ENCODE assay signal across 8 cellular contexts in genomic region chr20:17557675-17558006, GRCh38. TPM values are rescaled to one million over a fixed set of nuclear protein-coding genes. Genes with fewer than 3 reads are reported as not detected.
DNase-seq lines count a peak whose midpoint lies in the region; ATAC-seq lines count a peak whose summit lies in the region.

No MANE protein-coding gene starts in this region.

- H3K27ac ChIP-seq in urinary bladder (ENCODE audit: low read depth): peak overlapping the region; percentile 82

- no peak for ATAC-seq in activated naive CD8-positive, alpha-beta T cell treated with anti-CD3 and anti-CD28 coated beads, Interleukin-2, amount 50 U/mL, for 24 hours
- no peak for ATAC-seq in HG02970 (IDR thresholded peaks at IDR 0.05; ENCODE audit: low FRiP score, unreplicated experiment)
- ATAC-seq in GM18867 (IDR thresholded peaks at IDR 0.05; ENCODE audit: unreplicated experiment): no peak

- peaks cover 2% of the 10 kb centered on the region for H3K4me1 ChIP-seq in urinary bladder (ENCODE audit: insufficient read depth)

- H3K27ac Mint-ChIP-seq in activated naive CD8-positive, alpha-beta T cell treated with anti-CD3 and anti-CD28 coated beads, Interleukin-2, amount 50 U/mL, for 24 hours: peak overlapping the region; percentile 94
- H3K27ac Mint-ChIP-seq in activated naive CD8-positive, alpha-beta T cell treated with anti-CD3 and anti-CD28 coated beads for 36 hours: no peak overlapping the region

- no peaks in the 10 kb centered on the region for H3K36me3 Mint-ChIP-seq in activated naive CD8-positive, alpha-beta T cell treated with anti-CD3 and anti-CD28 coated beads, Interleukin-2, amount 50 U/mL, for 24 hours (ENCODE audit: low read depth)
- H3K36me3 Mint-ChIP-seq in activated naive CD8-positive, alpha-beta T cell treated with anti-CD3 and anti-CD28 coated beads for 36 hours: no peaks in the 10 kb centered on the region

- H3K4me1 Mint-ChIP-seq in activated naive CD8-positive, alpha-beta T cell treated with anti-CD3 and anti-CD28 coated beads, Interleukin-2, amount 50 U/mL, for 24 hours: peaks cover 43% of the 10 kb centered on the region
- H3K4me1 Mint-ChIP-seq in activated naive CD8-positive, alpha-beta T cell treated with anti-CD3 and anti-CD28 coated beads for 36 hours: peaks cover 32% of the 10 kb centered on the region

- no peaks in the 10 kb centered on the region for H3K9me3 Mint-ChIP-seq in activated naive CD8-positive, alpha-beta T cell treated with anti-CD3 and anti-CD28 coated beads, Interleukin-2, amount 50 U/mL, for 24 hours
- H3K9me3 Mint-ChIP-seq in activated naive CD8-positive, alpha-beta T cell treated with anti-CD3 and anti-CD28 coated beads for 36 hours: no peaks in the 10 kb centered on the region

- no peak overlapping the region for H3K4me3 Mint-ChIP-seq in activated naive CD8-positive, alpha-beta T cell treated with anti-CD3 and anti-CD28 coated beads, Interleukin-2, amount 50 U/mL, for 24 hours
- no peak overlapping the region for H3K4me3 Mint-ChIP-seq in activated naive CD8-positive, alpha-beta T cell treated with anti-CD3 and anti-CD28 coated beads for 36 hours

- no peaks in the 10 kb centered on the region for H3K36me3 ChIP-seq in urinary bladder (ENCODE audit: insufficient read depth)

- WGBS in urinary bladder: 29% methylated on average over 3 of the region's 3 CpGs

- no peaks in the 10 kb centered on the region for H3K27me3 Mint-ChIP-seq in activated naive CD8-positive, alpha-beta T cell treated with anti-CD3 and anti-CD28 coated beads, Interleukin-2, amount 50 U/mL, for 24 hours
- no peaks in the 10 kb centered on the region for H3K27me3 Mint-ChIP-seq in activated naive CD8-positive, alpha-beta T cell treated with anti-CD3 and anti-CD28 coated beads for 36 hours

- H3K4me3 ChIP-seq in urinary bladder (ENCODE audit: low read depth, low read length): no peak overlapping the region

- no peak for DNase-seq in activated naive CD8-positive, alpha-beta T cell treated with anti-CD3 and anti-CD28 coated beads, Interleukin-2, amount 50 U/mL, for 24 hours
- DNase-seq in activated naive CD8-positive, alpha-beta T cell treated with anti-CD3 and anti-CD28 coated beads for 36 hours: no peak
- DNase-seq in amniotic stem cell (lab: John Stamatoyannopoulos, UW) (peak; percentile 56), kidney tubule cell (ENCODE audit: low spot score) (peak; percentile 83), NAMALWA (ENCODE audit: low spot score) (no peak)

RNA-seq across cellular contexts. Expression of gene DSTN, which starts 12.2 kb away (rescaled TPM):
- total RNA-seq in activated naive CD8-positive, alpha-beta T cell treated with anti-CD3 and anti-CD28 coated beads for 36 hours: 10 to 100 TPM; 56.7 to 57.5 TPM
- total RNA-seq in urinary bladder: 589 TPM
- polyA plus RNA-seq in urinary bladder: 2,115 TPM

RNA-seq across cellular contexts. Expression of gene BFSP1, which starts 26.5 kb away (rescaled TPM):
- under 1 TPM; 0.18 to 0.64 TPM for total RNA-seq in activated naive CD8-positive, alpha-beta T cell treated with anti-CD3 and anti-CD28 coated beads for 36 hours
- 3.3 TPM for total RNA-seq in urinary bladder
- 2.0 TPM for polyA plus RNA-seq in urinary bladder

Comparison
In these comparisons a context has a peak if more than half of its experiments do, and no peak if none do; other contexts are left out.
1. DNase-seq: peak in amniotic stem cell (single experiment) and kidney tubule cell (single experiment); none in activated naive CD8-positive, alpha-beta T cell treated with anti-CD3 and anti-CD28 coated beads, Interleukin-2, amount 50 U/mL, for 24 hours (single experiment), activated naive CD8-positive, alpha-beta T cell treated with anti-CD3 and anti-CD28 coated beads for 36 hours (single experiment) and NAMALWA (single experiment).
2. RNA of gene DSTN, which starts 12.2 kb away (total RNA-seq): 589 TPM in urinary bladder (single experiment); 56.7 to 57.5 TPM in activated naive CD8-positive, alpha-beta T cell treated with anti-CD3 and anti-CD28 coated beads for 36 hours; every median in the first group is over 10 times any median in the second.